Comparison of ENCODE assay signal across 9 cellular contexts in the genomic region with DNA sequence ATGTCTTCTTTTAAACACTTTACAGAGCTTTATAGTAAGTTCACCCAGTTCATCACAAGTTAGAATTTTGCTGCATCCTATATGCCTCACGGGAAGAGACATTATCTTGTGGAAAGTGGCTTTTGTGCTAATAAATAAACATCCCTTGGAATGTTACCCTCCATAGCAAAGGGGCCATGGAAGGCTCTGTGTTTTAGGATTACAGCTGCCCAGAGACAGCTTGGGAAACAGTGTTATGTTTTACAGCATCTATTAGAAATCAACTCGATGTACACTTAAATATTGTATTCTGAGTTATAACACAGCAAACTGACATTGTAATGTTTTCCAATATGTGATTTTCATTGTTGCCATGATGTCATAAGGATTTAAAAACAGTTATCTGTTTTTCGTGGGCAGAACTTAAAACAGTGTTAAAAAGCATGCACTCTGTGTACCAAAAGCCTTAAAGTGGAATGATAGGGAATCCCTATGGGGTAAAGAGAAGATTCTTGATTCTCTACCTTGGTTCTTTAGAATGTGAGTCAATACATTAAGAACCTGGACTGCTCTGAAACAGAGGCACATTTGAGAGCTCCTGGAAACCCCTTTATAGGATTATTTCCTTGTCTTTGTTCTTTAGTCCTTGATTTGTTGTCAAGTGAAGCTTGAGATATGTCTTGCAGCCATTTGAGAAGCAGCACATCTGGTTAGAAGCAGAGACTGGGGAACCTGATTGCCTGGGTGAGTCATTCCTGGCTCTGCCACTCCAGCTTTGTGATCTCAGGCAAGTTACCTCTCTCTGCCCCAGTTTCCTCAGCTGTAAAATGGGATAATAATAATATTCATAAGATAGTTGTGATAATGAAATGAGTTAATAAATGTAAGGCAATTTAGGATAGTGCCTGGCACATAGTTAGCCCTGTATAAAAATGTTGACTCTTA. TPM values are rescaled to one million over a fixed set of nuclear protein-coding genes. Genes with fewer than 3 reads are reported as not detected.
DNase-seq lines count a peak whose midpoint lies in the region; TF ChIP-seq lines count a peak whose summit lies in the region.
"Had no signal": no experiment of that assay in that cellular context is flagged by ENCODE, and none has a peak within 500 bp of the region (broad histone marks: within the 10 kb centered on the region; RNA-seq: fewer than 3 reads in every experiment).

No MANE protein-coding gene starts in this region.

- H3K9me3 ChIP-seq in spleen, result no peaks in the 10 kb centered on the region

- no peak for TF ChIP-seq POLR2A in spleen (IDR thresholded peaks at IDR 0.05)

- H3K4me1 ChIP-seq in spleen, result peaks cover 0 to 12% (median 0%) of the 10 kb centered on the region in 6 donors

- DNase-seq in Daoy (ENCODE audit: low read depth), result peak; percentile 41
- DNase-seq in HCEC 1CT, result peak; percentile 34
- DNase-seq in kidney tubule cell (ENCODE audit: low spot score), result peak; percentile 50
- DNase-seq in activated CD8-positive, alpha-beta memory T cell treated with anti-CD3 and anti-CD28 coated beads for 24 hours, result no peak
- DNase-seq in effector CD8-positive, alpha-beta T cell (lab: John Stamatoyannopoulos, UW), result no peak
- DNase-seq in DMS79 treated with DMSO at 0.1 percent for 48 hours (lab: John Stamatoyannopoulos, UW), result no peak
- no peak for DNase-seq in spleen
- DNase-seq: CD8-positive, alpha-beta memory T cell had no signal

- no peak overlapping the region for H3K27ac ChIP-seq in spleen

- WGBS in spleen, 5 donors, result 51 to 79% (median 76%) methylated on average over 3 of the region's 3 CpGs

- TF ChIP-seq CTCF in WI38 (IDR thresholded peaks at IDR 0.05; ENCODE audit: low read depth, low read length) (no peak), spleen (IDR thresholded peaks at IDR 0.05 in 8 of 11, conservative IDR thresholded peaks at IDR 0.05 in 3 of 11) (no peak)

- no peaks in the 10 kb centered on the region for H3K36me3 ChIP-seq in spleen

- peak overlapping the region; percentile 31 for H3K4me3 ChIP-seq in WI38 (ENCODE audit: low read depth, low read length)
- no peak overlapping the region for H3K4me3 ChIP-seq in spleen

- H3K27me3 ChIP-seq in spleen (replicated peaks in 1 of 7), result no peaks in the 10 kb centered on the region

- intact Hi-C loops in spleen (cut with DNase I; ENCODE audit: low total_unique reads), result no loop called here

RNA-seq across cellular contexts. Expression of gene ARHGAP10, which starts 41.6 kb away (rescaled TPM):
- 7.7 and 9.4 TPM in 2 replicates for total RNA-seq in Daoy (2014; rRNA removed; shearing (Covaris generic))
- total RNA-seq in spleen, result 10 to 100 TPM in 6 of 7 donors, 1 to 10 TPM in 1; 5.8 to 35.5 (median 18.0) TPM
- polyA plus RNA-seq in spleen, result 1 to 10 TPM; 4.0 to 7.2 (median 4.8) TPM

Comparison
In these comparisons a context has a peak if more than half of its experiments do, and no peak if none do; other contexts are left out.
1. DNase-seq: peak in Daoy (single experiment), HCEC 1CT (single experiment) and kidney tubule cell (single experiment); none in activated CD8-positive, alpha-beta memory T cell treated with anti-CD3 and anti-CD28 coated beads for 24 hours (single experiment), effector CD8-positive, alpha-beta T cell (single experiment), DMS79 treated with DMSO at 0.1 percent for 48 hours (single experiment) and spleen (single experiment).